Comparison of ENCODE assay signal across 18 cellular contexts in genomic region chrX:137748827-137749226, GRCh38.
DNase-seq lines count a peak whose midpoint lies in the region; ATAC-seq and TF ChIP-seq lines count a peak whose summit lies in the region.
"Had no signal": no experiment of that assay in that cellular context is flagged by ENCODE, and none has a peak within 500 bp of the region (broad histone marks: within the 10 kb centered on the region; RNA-seq: fewer than 3 reads in every experiment).

No MANE protein-coding gene starts in this region.

- intact Hi-C loops in natural killer cell (cut with micrococcal nuclease): no loop called here

- peaks cover 16% of the 10 kb centered on the region for H3K4me1 ChIP-seq in endodermal cell (ENCODE audit: control insufficient read depth, insufficient read depth, low read length)
- H3K4me1 ChIP-seq: BLaER1 treated with 17β-estradiol and CSF1 and Interleukin-3, amounts not matched to agents 10 nM and 100 nM; SJSA1 had no signal

- peaks cover 59% of the 10 kb centered on the region for H3K4me1 Mint-ChIP-seq in endodermal cell
- H3K4me1 Mint-ChIP-seq in natural killer cell: no peaks in the 10 kb centered on the region

- DNase-seq in NCI-H82 (lab: John Stamatoyannopoulos, UW): peak; percentile 0
- no peak for DNase-seq in NCI-H82 treated with DMSO at 0.1 percent for 48 hours (lab: John Stamatoyannopoulos, UW; ENCODE audit: unreplicated experiment)
- DNase-seq in NCI-H2107 treated with DMSO at 0.1 percent for 48 hours (lab: John Stamatoyannopoulos, UW; ENCODE audit: unreplicated experiment): peak; percentile 60
- DNase-seq in endodermal cell: peak; percentile 51
- no peak for DNase-seq in natural killer cell
- no peak for DNase-seq in NOMO-1 treated with dmso at 0.1 percent for 144 hours (lab: John Stamatoyannopoulos, UW; ENCODE audit: unreplicated experiment)
- no peak for DNase-seq in stimulated activated CD4-positive, alpha-beta T cell treated with anti-CD3 and anti-CD28 coated beads, Interleukin-2, amount 100 ng/mL, for 24 hours
- DNase-seq: 8988T, DMS79, GM23248, IMR-90, Kasumi-1, NCI-H1417 treated with DMSO at 0.1 percent for 48 hours, NCI-H510A, SW 1271 had no signal

- H3K27ac ChIP-seq in endodermal cell (ENCODE audit: low read depth, low read length): peak overlapping the region; percentile 72
- H3K27ac ChIP-seq: BLaER1 treated with 17β-estradiol and CSF1 and Interleukin-3, amounts not matched to agents 10 nM and 100 nM; GM23248; SJSA1 had no signal

- TF ChIP-seq CTCF in endodermal cell (conservative IDR thresholded peaks at IDR 0.05) (no peak), natural killer cell (IDR thresholded peaks at IDR 0.05) (no peak)

- no peaks in the 10 kb centered on the region for H3K36me3 ChIP-seq in endodermal cell (ENCODE audit: control insufficient read depth, insufficient read depth, low read length)
- H3K36me3 ChIP-seq: BLaER1 treated with 17β-estradiol and CSF1 and Interleukin-3, amounts not matched to agents 10 nM and 100 nM; SJSA1 had no signal

- H3K27me3 ChIP-seq in endodermal cell (ENCODE audit: control insufficient read depth, insufficient read depth, low read length, poor library complexity, severe bottlenecking): no peaks in the 10 kb centered on the region
- H3K27me3 ChIP-seq: SJSA1 had no signal

- peak overlapping the region; percentile 63 for H3K4me3 ChIP-seq in endodermal cell (ENCODE audit: low read length)
- H3K4me3 ChIP-seq: BLaER1 treated with 17β-estradiol and CSF1 and Interleukin-3, amounts not matched to agents 10 nM and 100 nM; GM23248; SJSA1 had no signal

- no peaks in the 10 kb centered on the region for H3K9me3 ChIP-seq in endodermal cell (ENCODE audit: control insufficient read depth, low read length)
- H3K9me3 ChIP-seq: BLaER1 treated with 17β-estradiol and CSF1 and Interleukin-3, amounts not matched to agents 10 nM and 100 nM; SJSA1 had no signal

- H3K36me3 Mint-ChIP-seq in endodermal cell (ENCODE audit: low read depth) (no peaks in the 10 kb centered on the region), natural killer cell (no peaks in the 10 kb centered on the region)

- ATAC-seq in HG02973 (IDR thresholded peaks at IDR 0.05; ENCODE audit: unreplicated experiment) (no peak), natural killer cell (no peak)

- peak overlapping the region; percentile 91 for H3K27ac Mint-ChIP-seq in endodermal cell
- H3K27ac Mint-ChIP-seq in natural killer cell: no peak overlapping the region

- WGBS in endodermal cell (ENCODE audit: insufficient coverage in 1 of 2, insufficient read length in 1 of 2), 2 experiments: 1% methylated on average over 7 of the region's 7 CpGs; no CpG with 5 or more reads in 1 of the 2 experiments

- H3K4me3 Mint-ChIP-seq in endodermal cell: peak overlapping the region; percentile 48
- no peak overlapping the region for H3K4me3 Mint-ChIP-seq in natural killer cell

- H3K27me3 Mint-ChIP-seq in endodermal cell (ENCODE audit: insufficient read depth): no peaks in the 10 kb centered on the region
- peaks cover 0 to 18% of the 10 kb centered on the region in 2 donors for H3K27me3 Mint-ChIP-seq in natural killer cell (ENCODE audit: low read depth in 2 of 2)

- H3K9me3 Mint-ChIP-seq in endodermal cell (peaks cover 34% of the 10 kb centered on the region), natural killer cell (peaks cover 0 to 2% of the 10 kb centered on the region in 2 donors)

- H3K9ac ChIP-seq in endodermal cell (ENCODE audit: extremely low read depth, low read length, poor library complexity, severe bottlenecking): peak overlapping the region; percentile 42
- H3K9ac ChIP-seq: BLaER1 treated with 17β-estradiol and CSF1 and Interleukin-3, amounts not matched to agents 10 nM and 100 nM; GM23248 had no signal

Comparison
In these comparisons a context has a peak if more than half of its experiments do, and no peak if none do; other contexts are left out.
1. DNase-seq: peak in NCI-H82 (single experiment), NCI-H2107 treated with DMSO at 0.1 percent for 48 hours (single experiment) and endodermal cell (single experiment); none in NCI-H82 treated with DMSO at 0.1 percent for 48 hours (single experiment), natural killer cell (single experiment), NOMO-1 treated with dmso at 0.1 percent for 144 hours (single experiment) and stimulated activated CD4-positive, alpha-beta T cell treated with anti-CD3 and anti-CD28 coated beads, Interleukin-2, amount 100 ng/mL, for 24 hours (0 of 2).